Comparison of ENCODE assay signal across 1 cellular context in the genomic region with DNA sequence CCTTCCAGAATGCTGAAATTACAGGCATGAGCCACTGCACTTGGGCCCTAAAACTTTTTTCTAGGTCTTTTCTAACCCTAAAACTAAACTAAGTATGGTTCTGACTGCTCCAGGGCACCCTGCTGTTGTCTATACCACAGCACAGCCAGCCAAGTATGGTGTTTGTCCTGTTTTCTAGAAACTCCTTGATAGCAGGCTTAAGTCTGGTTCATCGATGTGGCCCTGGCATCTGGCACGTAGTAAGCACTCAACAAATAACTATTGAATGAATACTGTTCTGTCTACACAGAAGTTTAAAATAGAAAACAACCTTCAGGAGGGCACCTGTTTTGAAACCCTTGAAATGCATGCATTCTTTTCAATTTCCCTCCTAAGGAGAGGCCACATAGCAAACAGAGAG.
TF ChIP-seq lines count a peak whose summit lies in the region.

No MANE protein-coding gene starts in this region.

TF ChIP-seq in K562, 482 proteins besides CTCF, POLR2A, EP300 and RAD21 (continued from another document):
- TF ChIP-seq TBL1XR1 (IDR thresholded peaks at IDR 0.05; ENCODE audit: low read length in 2 of 2) = no peak
TF ChIP-seq in K562: peak in this region for 0.
